ENCODE assay signal across 9 cellular contexts in genomic region chr22:19965771-19966709, GRCh38. TPM values are rescaled to one million over a fixed set of nuclear protein-coding genes. Genes with fewer than 3 reads are reported as not detected.
DNase-seq lines count a peak whose midpoint lies in the region; ATAC-seq and TF ChIP-seq lines count a peak whose summit lies in the region.
"Had no signal": no experiment of that assay in that cellular context is flagged by ENCODE, and none has a peak within 500 bp of the region (broad histone marks: within the 10 kb centered on the region; RNA-seq: fewer than 3 reads in every experiment).

No MANE protein-coding gene starts in this region.

- H3K4me1 ChIP-seq in IMR-90 (ENCODE audit: control insufficient read depth, insufficient read depth, low read length) (peaks cover 11% of the 10 kb centered on the region), mesendoderm (ENCODE audit: control insufficient read depth, low read depth, low read length) (peaks cover 5% of the 10 kb centered on the region), body of pancreas (peaks cover 32% of the 10 kb centered on the region)

- TF ChIP-seq CTCF in IMR-90 (conservative IDR thresholded peaks at IDR 0.05; ENCODE audit: low read depth, low read length) (peak; percentile 30; the same call in 1 of the 2 replicates), WERI-Rb-1 (IDR thresholded peaks at IDR 0.05; ENCODE audit: low read depth, low read length) (peak; percentile 69), body of pancreas (IDR thresholded peaks at IDR 0.05) (peak in 1 of 7 experiments; percentile 6)

- H3K4me3 ChIP-seq in IMR-90 (ENCODE audit: insufficient read depth, low read depth, low read length): no peak overlapping the region
- no peak overlapping the region for H3K4me3 ChIP-seq in WERI-Rb-1 (ENCODE audit: low read depth, low read length)
- H3K4me3 ChIP-seq in mesendoderm (ENCODE audit: low read length): no peak overlapping the region
- H3K4me3 ChIP-seq in body of pancreas: no peak overlapping the region

- H2BK120ac ChIP-seq in IMR-90 (ENCODE audit: low read depth, low read length): no peak overlapping the region
- H2BK120ac ChIP-seq in mesendoderm (ENCODE audit: low read depth, low read length): no peak overlapping the region

- intact Hi-C loops in IMR-90 (cut with micrococcal nuclease) (no loop called here), body of pancreas (cut with DNase I) (no loop called here), sciatic nerve (cut with DNase I) (no loop called here)

- H2BK5ac ChIP-seq in IMR-90 (ENCODE audit: low read depth, low read length, poor library complexity, severe bottlenecking) (no peak overlapping the region), mesendoderm (ENCODE audit: low read length) (no peak overlapping the region)

- H3K79me2 ChIP-seq in mesendoderm (ENCODE audit: control insufficient read depth, insufficient read depth, low read length): no peaks in the 10 kb centered on the region

- CTCF ChIA-PET in IMR-90 (lab: Yijun Ruan, JAX): interaction anchor here (1.3 kb wide), 1 partner anchor 47 kb away, joined by 4 read pairs; no protein-coding TSS in a partner anchor

- H3K27me3 ChIP-seq in IMR-90 (ENCODE audit: control insufficient read depth, insufficient read depth, low read length) (no peaks in the 10 kb centered on the region), WERI-Rb-1 (ENCODE audit: insufficient read depth, low read depth, severe bottlenecking) (no peaks in the 10 kb centered on the region), mesendoderm (ENCODE audit: insufficient read depth, low read length, poor library complexity) (no peaks in the 10 kb centered on the region), body of pancreas (no peaks in the 10 kb centered on the region)

- no peak overlapping the region for H2BK20ac ChIP-seq in IMR-90 (ENCODE audit: low read depth, low read length)

- peak; percentile 21; the same call in 1 of the 2 replicates for TF ChIP-seq RAD21 in IMR-90 (IDR thresholded peaks at IDR 0.05; ENCODE audit: low read length)

- H4K8ac ChIP-seq in IMR-90 (ENCODE audit: low read depth in 2 of 2, low read length in 2 of 2) (no peak overlapping the region), mesendoderm (ENCODE audit: low read depth, low read length) (no peak overlapping the region)

- H2AFZ ChIP-seq in IMR-90 (replicated peaks; ENCODE audit: low read length, poor library complexity): no peak overlapping the region

- H4K20me1 ChIP-seq in IMR-90 (ENCODE audit: insufficient read depth, low read length): peaks cover 29% of the 10 kb centered on the region

- H2BK15ac ChIP-seq in IMR-90 (ENCODE audit: low read depth, low read length) (no peak overlapping the region), mesendoderm (replicated peaks; ENCODE audit: low read depth) (no peak overlapping the region)

- dilution Hi-C loops in IMR-90 (cut with HindIII; ENCODE audit: low sequenced_read_pairs, unreplicated experiment): no loop called here

- H4K5ac ChIP-seq in IMR-90 (ENCODE audit: low read depth, low read length) (no peak overlapping the region), mesendoderm (ENCODE audit: low read length) (no peak overlapping the region)

- H3K14ac ChIP-seq in IMR-90 (replicated peaks; ENCODE audit: low read depth, low read length): no peak overlapping the region

- H2AK5ac ChIP-seq in IMR-90 (ENCODE audit: low read depth, low read length) (no peak overlapping the region), mesendoderm (ENCODE audit: low read length) (no peak overlapping the region)

- H3K4ac ChIP-seq in IMR-90 (ENCODE audit: low read depth, low read length): no peak overlapping the region
- no peak overlapping the region for H3K4ac ChIP-seq in mesendoderm (ENCODE audit: low read depth, low read length)

- 94% methylated on average over 4 of the region's 10 CpGs; no CpG with 5 or more reads in 1 of the 2 experiments for WGBS in IMR-90 (ENCODE audit: extremely low coverage in 2 of 2, insufficient read length in 1 of 2), 2 experiments
- WGBS in mesendoderm (ENCODE audit: extremely low coverage, insufficient coverage, low lambda C conversion rate): no CpG with 5 or more reads among the region's 10 CpGs
- 74 to 81% methylated on average over 10 of the region's 10 CpGs for WGBS in body of pancreas, 2 donors

- H3K79me1 ChIP-seq in IMR-90 (ENCODE audit: low read depth in 1 of 2, low read length in 2 of 2) (peaks cover 3 to 27% of the 10 kb centered on the region in 2 experiments; a peak in 2 of 4 replicates), mesendoderm (ENCODE audit: low read length) (no peaks in the 10 kb centered on the region)

- H3K56ac ChIP-seq in IMR-90 (ENCODE audit: extremely low read depth, insufficient read depth, low read length) (no peak overlapping the region), mesendoderm (ENCODE audit: low read length) (no peak overlapping the region)

- H3K4me2 ChIP-seq in IMR-90 (ENCODE audit: low read depth, low read length): no peak overlapping the region
- no peak overlapping the region for H3K4me2 ChIP-seq in mesendoderm (ENCODE audit: low read length)

- no TSS peak for BruUV-seq in IMR-90 (replicated peaks; lab: Mats Ljungman, UMichigan)

- H3K9ac ChIP-seq in IMR-90 (ENCODE audit: low read depth, low read length) (no peak overlapping the region), mesendoderm (ENCODE audit: low read length) (no peak overlapping the region)

- in situ Hi-C loops in IMR-90 (cut with MboI; ENCODE audit: low sequenced_read_pairs): no loop called here

- POLR2A ChIA-PET in IMR-90 (lab: Charles Lee; ENCODE audit: unreplicated experiment): no interaction called here

- no peak overlapping the region for H4K91ac ChIP-seq in IMR-90 (ENCODE audit: insufficient read depth, low read depth, low read length)

- H3K9me1 ChIP-seq in IMR-90 (ENCODE audit: insufficient read depth, low read length): no peaks in the 10 kb centered on the region; the same call in 1 of the 2 replicates

- H3K27ac ChIP-seq in IMR-90 (ENCODE audit: insufficient read depth, low read length) (no peak overlapping the region), WERI-Rb-1 (no peak overlapping the region), mesendoderm (ENCODE audit: low read depth, low read length) (no peak overlapping the region), body of pancreas (no peak overlapping the region)

- no peak overlapping the region for H2AK9ac ChIP-seq in IMR-90 (replicated peaks; ENCODE audit: low read depth, low read length, poor library complexity)

- peak; percentile 46 for DNase-seq in ELF-1 (ENCODE audit: low read depth, low spot score)
- no peak for DNase-seq in IMR-90
- DNase-seq in WERI-Rb-1: no peak
- DNase-seq in mesendoderm: peak; percentile 59
- DNase-seq in body of pancreas: no peak
- no peak for DNase-seq in sciatic nerve (ENCODE audit: low spot score)
- no peak for DNase-seq in stimulated activated naive CD4-positive, alpha-beta T cell treated with Interleukin-2 at 50 U/mL for 16 hours (lab: John Stamatoyannopoulos, UW)
- DNase-seq: left ventricle myocardium superior had no signal

- H3K18ac ChIP-seq in IMR-90 (ENCODE audit: low read depth, low read length) (no peak overlapping the region), mesendoderm (ENCODE audit: low read length) (no peak overlapping the region)

- H3K36me3 ChIP-seq in IMR-90 (ENCODE audit: control insufficient read depth, insufficient read depth, low read length): peaks cover 70% of the 10 kb centered on the region
- H3K36me3 ChIP-seq in WERI-Rb-1: peaks cover 91% of the 10 kb centered on the region
- H3K36me3 ChIP-seq in mesendoderm (ENCODE audit: control insufficient read depth, insufficient read depth, low read length): no peaks in the 10 kb centered on the region
- no peaks in the 10 kb centered on the region for H3K36me3 ChIP-seq in body of pancreas (replicated peaks in 1 of 2; ENCODE audit: insufficient read depth in 1 of 2, low read depth in 2 of 2)

- no peaks in the 10 kb centered on the region for H3K9me3 ChIP-seq in IMR-90 (ENCODE audit: control insufficient read depth, insufficient read depth, low read length)
- H3K9me3 ChIP-seq in WERI-Rb-1 (ENCODE audit: severe bottlenecking): no peaks in the 10 kb centered on the region
- H3K9me3 ChIP-seq in body of pancreas: no peaks in the 10 kb centered on the region

- H3K23ac ChIP-seq in IMR-90 (ENCODE audit: low read depth, low read length): no peak overlapping the region
- H3K23ac ChIP-seq in mesendoderm (ENCODE audit: low read length): no peak overlapping the region

- TF ChIP-seq POLR2A in IMR-90 (IDR thresholded peaks at IDR 0.05; ENCODE audit: low read depth, low read length): no peak
- TF ChIP-seq POLR2A in body of pancreas (IDR thresholded peaks at IDR 0.05): no peak

- no peak for ATAC-seq in IMR-90 (ENCODE audit: low read depth)
- ATAC-seq in body of pancreas: no peak
- no peak for ATAC-seq in HG02884 (IDR thresholded peaks at IDR 0.05; ENCODE audit: unreplicated experiment)
- ATAC-seq in sciatic nerve: no peak
- ATAC-seq: left ventricle myocardium superior had no signal

RNA-seq across cellular contexts. Expression of gene TXNRD2, which starts 24.4 kb away (rescaled TPM):
- total RNA-seq in IMR-90 (2012; rRNA removed) (14.7 and 15.6 TPM in 2 replicates), body of pancreas (10 to 100 TPM; 22.1 to 23.6 TPM), sciatic nerve (33.9 TPM)
- polyA plus RNA-seq in IMR-90 (2012; rRNA removed): 25.7 and 28.4 TPM in 2 replicates
- polyA plus RNA-seq in IMR-90 (2012; cell fraction: cytosol; rRNA removed): 29.7 and 38.9 TPM in 2 replicates
- 47.3 and 92.8 TPM in 2 replicates for polyA plus RNA-seq in IMR-90 (2012; cell fraction: nucleus; rRNA removed; ENCODE audit: low replicate concordance)
- 20.1 TPM for polyA plus RNA-seq in mesendoderm (2013, experiment 1 of 2)
- 22.6 TPM for polyA plus RNA-seq in mesendoderm (2013, experiment 2 of 2)

RNA-seq across cellular contexts. Expression of gene COMT, which starts 24.5 kb away (rescaled TPM):
- total RNA-seq in IMR-90 (2012; rRNA removed) (175 and 202 TPM in 2 replicates), body of pancreas (10 to 100 TPM; 85.6 to 98.2 TPM), sciatic nerve (155 TPM)
- 296 and 347 TPM in 2 replicates for polyA plus RNA-seq in IMR-90 (2012; rRNA removed)
- polyA plus RNA-seq in IMR-90 (2012; cell fraction: cytosol; rRNA removed): 473 and 691 TPM in 2 replicates
- 159 and 329 TPM in 2 replicates for polyA plus RNA-seq in IMR-90 (2012; cell fraction: nucleus; rRNA removed; ENCODE audit: low replicate concordance)
- polyA plus RNA-seq in mesendoderm (2013, experiment 1 of 2): 11.0 TPM
- 10.7 TPM for polyA plus RNA-seq in mesendoderm (2013, experiment 2 of 2)

RNA-seq across cellular contexts. Expression of gene ARVCF, which starts 50.6 kb away (rescaled TPM):
- total RNA-seq in IMR-90 (2012; rRNA removed): 8.6 and 12.2 TPM in 2 replicates
- polyA plus RNA-seq in IMR-90 (2012; rRNA removed): 14.1 and 18.1 TPM in 2 replicates
- polyA plus RNA-seq in IMR-90 (2012; cell fraction: cytosol; rRNA removed): 8.9 and 14.7 TPM in 2 replicates
- polyA plus RNA-seq in IMR-90 (2012; cell fraction: nucleus; rRNA removed; ENCODE audit: low replicate concordance): 46.1 and 149 TPM in 2 replicates
- 9.4 TPM for polyA plus RNA-seq in mesendoderm (2013, experiment 1 of 2)
- 9.6 TPM for polyA plus RNA-seq in mesendoderm (2013, experiment 2 of 2)
- 100 to 1,000 TPM in 1 of 2 donors, 10 to 100 TPM in 1; 36.6 to 150 TPM for total RNA-seq in body of pancreas
- total RNA-seq in sciatic nerve: 59.4 TPM

RNA-seq across cellular contexts. Expression of gene TANGO2, which starts 54.9 kb away (rescaled TPM):
- total RNA-seq in IMR-90 (2012; rRNA removed) (60.5 and 75.1 TPM in 2 replicates), body of pancreas (10 to 100 TPM; 10.5 to 19.7 TPM), sciatic nerve (28.4 TPM)
- polyA plus RNA-seq in IMR-90 (2012; rRNA removed): 43.2 and 45.1 TPM in 2 replicates
- 33.0 and 52.8 TPM in 2 replicates for polyA plus RNA-seq in IMR-90 (2012; cell fraction: cytosol; rRNA removed)
- polyA plus RNA-seq in IMR-90 (2012; cell fraction: nucleus; rRNA removed; ENCODE audit: low replicate concordance): 45.9 and 91.8 TPM in 2 replicates
- 5.3 TPM for polyA plus RNA-seq in mesendoderm (2013, experiment 1 of 2)
- 4.2 TPM for polyA plus RNA-seq in mesendoderm (2013, experiment 2 of 2)

Comparison
In these comparisons a context has a peak if more than half of its experiments do, and no peak if none do; other contexts are left out.
1. DNase-seq: peak in ELF-1 (single experiment) and mesendoderm (single experiment); none in IMR-90 (single experiment), WERI-Rb-1 (single experiment), body of pancreas (0 of 4), sciatic nerve (single experiment) and stimulated activated naive CD4-positive, alpha-beta T cell treated with Interleukin-2 at 50 U/mL for 16 hours (single experiment).